Comparison of ENCODE assay signal across 1 cellular context in the genomic region with DNA sequence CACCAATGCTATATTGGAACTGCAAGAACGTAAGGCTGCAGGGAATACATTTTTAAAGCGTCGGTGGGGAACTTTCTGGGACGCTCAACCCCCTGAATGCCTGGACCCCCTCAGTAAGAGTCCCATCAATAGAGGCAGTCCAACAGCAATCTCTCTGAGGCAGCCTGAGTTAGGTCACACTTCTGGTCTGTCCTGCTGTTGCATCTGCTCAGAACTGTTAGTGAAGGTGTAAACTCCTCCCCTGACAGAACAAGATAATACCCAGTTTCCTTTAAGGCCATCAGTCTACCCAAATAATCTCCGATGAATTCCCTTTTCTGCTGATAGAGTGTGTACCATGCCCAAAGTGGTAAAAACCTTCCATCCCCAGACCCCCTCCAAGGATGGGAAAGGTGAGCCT.
TF ChIP-seq lines count a peak whose summit lies in the region.

No MANE protein-coding gene starts in this region.

TF ChIP-seq in GM23338, 12 proteins besides CTCF, POLR2A, EP300 and RAD21 (continued from another document):
- TF ChIP-seq, protein P1, sequence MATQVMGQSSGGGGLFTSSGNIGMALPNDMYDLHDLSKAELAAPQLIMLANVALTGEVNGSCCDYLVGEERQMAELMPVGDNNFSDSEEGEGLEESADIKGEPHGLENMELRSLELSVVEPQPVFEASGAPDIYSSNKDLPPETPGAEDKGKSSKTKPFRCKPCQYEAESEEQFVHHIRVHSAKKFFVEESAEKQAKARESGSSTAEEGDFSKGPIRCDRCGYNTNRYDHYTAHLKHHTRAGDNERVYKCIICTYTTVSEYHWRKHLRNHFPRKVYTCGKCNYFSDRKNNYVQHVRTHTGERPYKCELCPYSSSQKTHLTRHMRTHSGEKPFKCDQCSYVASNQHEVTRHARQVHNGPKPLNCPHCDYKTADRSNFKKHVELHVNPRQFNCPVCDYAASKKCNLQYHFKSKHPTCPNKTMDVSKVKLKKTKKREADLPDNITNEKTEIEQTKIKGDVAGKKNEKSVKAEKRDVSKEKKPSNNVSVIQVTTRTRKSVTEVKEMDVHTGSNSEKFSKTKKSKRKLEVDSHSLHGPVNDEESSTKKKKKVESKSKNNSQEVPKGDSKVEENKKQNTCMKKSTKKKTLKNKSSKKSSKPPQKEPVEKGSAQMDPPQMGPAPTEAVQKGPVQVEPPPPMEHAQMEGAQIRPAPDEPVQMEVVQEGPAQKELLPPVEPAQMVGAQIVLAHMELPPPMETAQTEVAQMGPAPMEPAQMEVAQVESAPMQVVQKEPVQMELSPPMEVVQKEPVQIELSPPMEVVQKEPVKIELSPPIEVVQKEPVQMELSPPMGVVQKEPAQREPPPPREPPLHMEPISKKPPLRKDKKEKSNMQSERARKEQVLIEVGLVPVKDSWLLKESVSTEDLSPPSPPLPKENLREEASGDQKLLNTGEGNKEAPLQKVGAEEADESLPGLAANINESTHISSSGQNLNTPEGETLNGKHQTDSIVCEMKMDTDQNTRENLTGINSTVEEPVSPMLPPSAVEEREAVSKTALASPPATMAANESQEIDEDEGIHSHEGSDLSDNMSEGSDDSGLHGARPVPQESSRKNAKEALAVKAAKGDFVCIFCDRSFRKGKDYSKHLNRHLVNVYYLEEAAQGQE (IDR thresholded peaks at IDR 0.05; ENCODE audit: unreplicated experiment) = no peak
- no peak for TF ChIP-seq CREB1 (CRISPR knock-in tag; IDR thresholded peaks at IDR 0.05; ENCODE audit: low read depth)
- no peak for TF ChIP-seq STAT1 (IDR thresholded peaks at IDR 0.05; ENCODE audit: unreplicated experiment)
- TF ChIP-seq EZH2 (IDR thresholded peaks at IDR 0.05; ENCODE audit: low read depth, unreplicated experiment) = no peak
- no peak for TF ChIP-seq EZH2phosphoT487 (IDR thresholded peaks at IDR 0.05; ENCODE audit: unreplicated experiment)
- no peak for TF ChIP-seq JUNB (IDR thresholded peaks at IDR 0.05; ENCODE audit: unreplicated experiment)
